Comparison of ENCODE assay signal across 15 cellular contexts in the genomic region with DNA sequence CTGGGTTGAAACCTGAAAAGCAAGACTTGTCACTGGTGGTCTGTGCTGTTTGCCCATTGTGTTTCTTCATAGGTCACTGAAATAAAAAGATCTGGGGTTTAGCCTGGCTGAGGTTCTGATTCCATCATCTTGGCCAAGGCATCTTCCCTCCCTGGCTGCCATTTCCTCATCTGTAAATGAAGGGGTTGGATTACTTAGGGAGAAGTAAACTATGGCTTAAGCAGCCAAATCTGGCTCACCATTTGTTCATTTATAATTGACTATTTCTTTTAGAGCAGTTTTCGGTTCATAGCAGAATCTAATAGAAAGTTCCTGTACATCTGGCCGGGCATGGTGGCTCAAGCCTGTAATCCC. TPM values are rescaled to one million over a fixed set of nuclear protein-coding genes. Genes with fewer than 3 reads are reported as not detected.
DNase-seq lines count a peak whose midpoint lies in the region; ATAC-seq, FAIRE-seq and TF ChIP-seq lines count a peak whose summit lies in the region.
"Had no signal": no experiment of that assay in that cellular context is flagged by ENCODE, and none has a peak within 500 bp of the region (broad histone marks: within the 10 kb centered on the region; RNA-seq: fewer than 3 reads in every experiment).

No MANE protein-coding gene starts in this region.

- intact Hi-C loops in K562 (cut with micrococcal nuclease) (no loop called here), psoas muscle (cut with DNase I) (no loop called here), stomach (cut with DNase I; ENCODE audit: low total_unique reads) (no loop called here)

- H3K4me3 ChIP-seq in BLaER1 (no peak overlapping the region), K562 (no peak overlapping the region), psoas muscle (no peak overlapping the region), stomach (no peak overlapping the region)
- H3K4me3 ChIP-seq: GM12878, GM23248 had no signal

- WGBS in K562 (ENCODE audit: insufficient coverage, low coverage, missing lambda C conversion rate): 91% methylated on average over 2 of the region's 2 CpGs
- WGBS in psoas muscle, 3 donors: 85 to 98% (median 86%) methylated on average over 2 of the region's 2 CpGs
- WGBS in stomach, 5 donors: 80 to 94% (median 82%) methylated on average over 2 of the region's 2 CpGs

- TF ChIP-seq CTCF in K562 (IDR thresholded peaks at IDR 0.05 in 2 of 3, conservative IDR thresholded peaks at IDR 0.05 in 1 of 3; ENCODE audit: insufficient read depth in 2 of 3, low read depth in 1 of 3, low read length in 3 of 3) (no peak), psoas muscle (IDR thresholded peaks at IDR 0.05) (no peak), stomach (IDR thresholded peaks at IDR 0.05) (no peak)

- H3K9me3 ChIP-seq in BLaER1 (no peaks in the 10 kb centered on the region), K562 (replicated peaks; ENCODE audit: control insufficient read depth, insufficient read depth, low read depth, low read length) (no peaks in the 10 kb centered on the region), psoas muscle (no peaks in the 10 kb centered on the region), stomach (no peaks in the 10 kb centered on the region)

- no peak for TF ChIP-seq RAD21 in K562 (CRISPR knock-in tag; conservative IDR thresholded peaks at IDR 0.05 in 1 of 2, IDR thresholded peaks at IDR 0.05 in 1 of 2)

- H3K27me3 ChIP-seq in BLaER1 (no peaks in the 10 kb centered on the region), K562 (ENCODE audit: control insufficient read depth in 2 of 2, insufficient read depth in 2 of 2, low read length in 2 of 2) (no peaks in the 10 kb centered on the region), psoas muscle (ENCODE audit: insufficient read depth in 3 of 3, low read length in 2 of 3) (no peaks in the 10 kb centered on the region), stomach (no peaks in the 10 kb centered on the region)

- POLR2A ChIA-PET in K562 (lab: Yijun Ruan, JAX): interaction anchor here (1.0 to 1.9 kb wide), 2 partner anchors 11 to 18 kb away, joined by 3 to 7 read pairs; no protein-coding TSS in a partner anchor

- CTCF ChIA-PET in K562 (lab: Yijun Ruan, JAX; ENCODE audit: low intra/inter-chr PET ratio): interaction anchor here (0.6 kb wide), 1 partner anchor 197 kb away, joined by 3 read pairs; no protein-coding TSS in a partner anchor

- DNase-seq in K562 (ENCODE audit: extremely low read depth in 1 of 4, low spot score in 3 of 4): no peak
- DNase-seq in fibroblast of gingiva (ENCODE audit: low read depth): peak; percentile 42
- DNase-seq in psoas muscle: no peak
- DNase-seq in KBM-7: no peak
- DNase-seq in stomach: no peak
- DNase-seq in stimulated activated naive CD4-positive, alpha-beta T cell (lab: John Stamatoyannopoulos, UW): no peak
- DNase-seq in kidney tubule cell (ENCODE audit: low spot score): no peak
- DNase-seq: 8988T; CD4-positive, alpha-beta memory T cell; DMS79; H7 had no signal

- TF ChIP-seq EP300 in K562 (IDR thresholded peaks at IDR 0.05; ENCODE audit: low read length) (no peak), stomach (IDR thresholded peaks at IDR 0.05) (no peak)

- H3K4me1 ChIP-seq in BLaER1: peaks cover 14% of the 10 kb centered on the region
- peaks cover 15 to 51% of the 10 kb centered on the region in 2 experiments for H3K4me1 ChIP-seq in K562 (replicated peaks in 1 of 2; ENCODE audit: control insufficient read depth in 2 of 2, insufficient read depth in 2 of 2, low read length in 2 of 2)
- H3K4me1 ChIP-seq in psoas muscle: no peaks in the 10 kb centered on the region
- peaks cover 0 to 8% (median 0%) of the 10 kb centered on the region in 4 donors for H3K4me1 ChIP-seq in stomach

- no peak for FAIRE-seq in K562 (lab: Jason Lieb, UNC)
- FAIRE-seq: GM12878 had no signal

- H3K79me2 ChIP-seq in K562 (ENCODE audit: control insufficient read depth, insufficient read depth, low read length): peaks cover 6% of the 10 kb centered on the region; the same call in 2 of the 3 replicates

- H4K20me1 ChIP-seq in BLaER1: no peaks in the 10 kb centered on the region
- H4K20me1 ChIP-seq in K562 (replicated peaks; ENCODE audit: control insufficient read depth, insufficient read depth, low read length): no peaks in the 10 kb centered on the region

- in situ Hi-C loops in K562 (cut with MboI): no loop called here
- in situ Hi-C loops in KBM-7 (cut with MboI; ENCODE audit: low pct_unique_long_range_greater_than_20kb, low sequenced_read_pairs): no loop called here

- H3K9me1 ChIP-seq in K562 (ENCODE audit: control insufficient read depth, insufficient read depth, low read length): no peaks in the 10 kb centered on the region

- peaks cover 84% of the 10 kb centered on the region for H3K36me3 ChIP-seq in BLaER1
- H3K36me3 ChIP-seq in K562 (ENCODE audit: control insufficient read depth, insufficient read depth, low read length): peaks cover 20% of the 10 kb centered on the region; the same call in 2 of the 3 replicates
- H3K36me3 ChIP-seq in psoas muscle (ENCODE audit: insufficient read depth in 1 of 2, low read depth in 1 of 2): peaks cover under 1 to 20% of the 10 kb centered on the region in 2 donors
- H3K36me3 ChIP-seq in stomach: peaks cover 11 to 88% (median 58%) of the 10 kb centered on the region in 4 donors

- BruUV-seq in K562 (replicated peaks; lab: Mats Ljungman, UMichigan): no TSS peak

- no peak overlapping the region for H2AFZ ChIP-seq in K562 (ENCODE audit: low read depth, low read length)
- H2AFZ ChIP-seq: GM23248 had no signal

- peak overlapping the region; percentile 48; the same call in 1 of the 2 replicates for H3K4me2 ChIP-seq in BLaER1
- H3K4me2 ChIP-seq in K562 (ENCODE audit: insufficient read depth, low read length): peak overlapping the region; percentile 34; the same call in 1 of the 2 replicates

- H3K9ac ChIP-seq in BLaER1: no peak overlapping the region; the same call in 1 of the 2 replicates
- H3K9ac ChIP-seq in K562 (ENCODE audit: insufficient read depth in 1 of 2, low read depth in 2 of 2, low read length in 2 of 2): peak overlapping the region in 1 of 2 experiments; percentile 65; a peak in 1 of 4 replicates
- H3K9ac ChIP-seq: GM23248 had no signal

- ATAC-seq in K562 (no peak), psoas muscle (peak in 3 of 4 donors; percentile 48 to 77 (median 60))
- ATAC-seq: GM12878 had no signal

- TF ChIP-seq POLR2A in K562 (conservative IDR thresholded peaks at IDR 0.05) (no peak), stomach (IDR thresholded peaks at IDR 0.05) (no peak)

- H3K27ac ChIP-seq in BLaER1 (no peak overlapping the region), K562 (ENCODE audit: extremely low read depth, low read depth, low read length) (peak overlapping the region; percentile 87), psoas muscle (no peak overlapping the region), stomach (peak overlapping the region in 2 of 5 donors; percentile 8 to 10)
- H3K27ac ChIP-seq: C4-2B, GM23248 had no signal

TF ChIP-seq in K562, 482 proteins besides CTCF, POLR2A, EP300 and RAD21 (continues in another document):
- TF ChIP-seq SMARCE1 (IDR thresholded peaks at IDR 0.05) (no peak), KAT8 (IDR thresholded peaks at IDR 0.05; ENCODE audit: low read depth) (no peak), SRSF3 (IDR thresholded peaks at IDR 0.05; ENCODE audit: insufficient read depth, low read length) (no peak), ZNF133 (CRISPR knock-in tag; IDR thresholded peaks at IDR 0.05) (no peak)

RNA-seq across cellular contexts. Expression of gene YWHAH, which starts 52.3 kb away (rescaled TPM):
- total RNA-seq in K562 (2011; cell fraction: chromatin; rRNA removed; ENCODE audit: low replicate concordance): 39.0 and 61.0 TPM in 2 replicates
- 24.5 and 26.3 TPM in 2 replicates for total RNA-seq in K562 (2011; cell fraction: nucleolus; rRNA removed)
- total RNA-seq in K562 (2011; cell fraction: nucleoplasm; rRNA removed): 31.3 and 37.5 TPM in 2 replicates
- total RNA-seq in K562 (2014; rRNA removed) (97.3 and 109 TPM in 2 replicates), K562 (2014; rRNA removed; fragmentation: Illumina TruSeq; extraction: Trizol) (140 and 203 TPM in 2 replicates), K562 (2015; rRNA removed; fragmentation: Illumina TruSeq; extraction: Trizol) (106 and 114 TPM in 2 replicates), K562 (2021) (141 and 162 TPM in 2 replicates), psoas muscle (100 to 1,000 TPM in 1 of 4 donors, 10 to 100 TPM in 3; 47.8 to 116 (median 53.0) TPM), stomach (100 to 1,000 TPM in 1 of 5 donors, 10 to 100 TPM in 4; 20.5 to 284 (median 81.1) TPM)
- polyA plus RNA-seq in K562 (2011; rRNA removed) (100 and 119 TPM in 2 replicates), K562 (2014; fragmentation: Illumina TruSeq; extraction: Trizol) (171 and 177 TPM in 2 replicates), K562 (2014; fragmentation: Nextera tagmentation; extraction: Ambion mirVana) (10 to 100 TPM; 32.0 to 39.6 TPM), K562 (2014; rRNA removed) (105 and 106 TPM in 2 replicates), psoas muscle (100 to 1,000 TPM in 1 of 3 donors, 10 to 100 TPM in 2; 48.4 to 133 (median 71.9) TPM), stomach (100 to 1,000 TPM in 2 of 3 donors, 10 to 100 TPM in 1; 60.9 to 156 (median 110) TPM)
- polyA plus RNA-seq in K562 (2011; cell fraction: cytosol; rRNA removed): 104 and 112 TPM in 2 replicates
- 42.9 and 49.4 TPM in 2 replicates for polyA plus RNA-seq in K562 (2011; cell fraction: nucleus; rRNA removed)
- 72.8 and 107 TPM in 2 replicates for polyA plus RNA-seq in K562 (2012)
- polyA minus RNA-seq in K562 (2011; rRNA and poly(A)+ RNA removed): 72.4 and 90.3 TPM in 2 replicates
- 43.7 and 66.7 TPM in 2 replicates for polyA minus RNA-seq in K562 (2011; cell fraction: cytosol; rRNA and poly(A)+ RNA removed)
- 13.2 and 25.0 TPM in 2 replicates for polyA minus RNA-seq in K562 (2011; cell fraction: nucleus; rRNA and poly(A)+ RNA removed)
